13 cellular contexts compared by ENCODE assay signal in the genomic region with DNA sequence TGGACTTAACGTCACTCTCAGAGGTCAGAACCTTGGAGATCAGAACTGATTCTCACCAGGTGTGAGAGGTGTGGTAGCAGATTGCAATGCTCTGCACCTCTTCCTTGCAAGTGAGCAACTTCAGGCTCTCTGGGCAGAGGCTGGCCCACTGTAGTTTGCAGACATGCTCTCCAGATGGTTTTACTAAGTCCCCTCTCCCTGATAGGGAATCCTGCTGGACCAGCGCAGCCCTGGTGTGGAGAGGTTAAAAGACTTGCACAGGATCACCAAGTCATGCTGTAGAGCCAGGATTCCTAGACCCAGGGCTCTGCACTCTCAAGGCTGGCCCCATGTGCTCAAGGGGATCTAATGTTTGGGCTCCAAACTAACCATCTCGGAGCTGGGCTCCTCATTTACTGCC.
"Had no signal": no experiment of that assay in that cellular context is flagged by ENCODE, and none has a peak within 500 bp of the region (broad histone marks: within the 10 kb centered on the region; RNA-seq: fewer than 3 reads in every experiment).

No MANE protein-coding gene starts in this region.

- H3K27me3 ChIP-seq: adrenal gland, foreskin keratinocyte, neural progenitor cell, ovary, thyroid gland had no signal

- H3K9me3 ChIP-seq: adrenal gland, ovary, thyroid gland had no signal

- H3K4me3 ChIP-seq: adrenal gland, neural progenitor cell, ovary, thyroid gland had no signal

- H3K27ac ChIP-seq: adrenal gland, foreskin keratinocyte, neural progenitor cell, ovary, thyroid gland, VCaP had no signal

- H3K4me3 Mint-ChIP-seq: neural progenitor cell had no signal

- H3K36me3 ChIP-seq: neural progenitor cell, ovary had no signal

- DNase-seq: activated CD4-positive, alpha-beta T cell treated with anti-CD3 and anti-CD28 coated beads for 4 hours; activated CD8-positive, alpha-beta memory T cell treated with anti-CD3 and anti-CD28 coated beads for 24 hours; adrenal gland; foreskin keratinocyte; head of caudate nucleus; islet precursor cell; mammary epithelial cell; ovary; stimulated activated CD4-positive, alpha-beta T cell treated with anti-CD3 and anti-CD28 coated beads, Interleukin-4, amount 100 ng/mL, for 1 hour; stimulated activated CD8-positive, alpha-beta memory T cell treated with anti-CD3 and anti-CD28 coated beads, Interleukin-4, amount 100 ng/mL, for 48 hours; thyroid gland had no signal

- H3K4me1 ChIP-seq: adrenal gland, foreskin keratinocyte, neural progenitor cell, thyroid gland had no signal

- H3K9me3 Mint-ChIP-seq: neural progenitor cell had no signal

- ATAC-seq: foreskin keratinocyte had no signal
